In the genomic region with DNA sequence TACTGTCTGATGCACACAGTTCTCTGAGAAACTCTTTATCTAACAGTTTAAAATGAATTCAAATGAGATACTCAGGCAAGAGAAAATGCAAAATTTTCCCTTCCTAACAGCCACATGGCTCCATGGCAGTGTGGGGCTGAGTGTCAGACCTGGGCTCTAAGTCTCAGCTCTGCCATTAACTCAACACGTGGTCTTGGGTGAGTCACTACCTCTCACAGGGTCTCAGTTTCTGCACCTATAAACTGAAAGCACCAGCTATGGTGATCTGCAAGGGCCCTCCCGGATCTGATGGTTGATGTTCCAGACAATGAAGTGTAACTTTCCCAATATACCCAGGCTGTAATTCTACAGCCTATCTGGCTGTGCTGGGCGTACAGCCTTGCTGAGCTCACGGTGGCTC, we compare ENCODE assay signal across 19 cellular contexts.
"Had no signal": no experiment of that assay in that cellular context is flagged by ENCODE, and none has a peak within 500 bp of the region (broad histone marks: within the 10 kb centered on the region; RNA-seq: fewer than 3 reads in every experiment).

No MANE protein-coding gene starts in this region.

- H3K27me3 Mint-ChIP-seq: naive thymus-derived CD4-positive, alpha-beta T cell; progenitor cell of endocrine pancreas; stimulated activated naive B cell treated with anti-CD40 and anti-IgM and Interleukin-4, amounts not matched to agents 10 μg/mL and 1 μg/mL and 100 μg/mL, for 72 hours; stimulated activated naive CD8-positive, alpha-beta T cell treated with anti-CD3 and anti-CD28 coated beads, Interleukin-15, Interleukin-2, amounts not matched to agents 100 ng/mL and 50 ng/mL, for 24 hours; type B pancreatic cell had no signal

- ATAC-seq: heart right ventricle; naive thymus-derived CD4-positive, alpha-beta T cell; right lobe of liver; stimulated activated naive B cell treated with anti-CD40 and anti-IgM and Interleukin-4, amounts not matched to agents 10 μg/mL and 1 μg/mL and 100 μg/mL, for 72 hours had no signal

- H3K9me3 Mint-ChIP-seq: nephron progenitor cell; neural progenitor cell; stimulated activated naive CD8-positive, alpha-beta T cell treated with anti-CD3 and anti-CD28 coated beads, Interleukin-15, Interleukin-2, amounts not matched to agents 100 ng/mL and 50 ng/mL, for 24 hours had no signal

- DNase-seq: heart right ventricle; islet precursor cell; left ventricle myocardium inferior; mesendoderm; naive thymus-derived CD4-positive, alpha-beta T cell; nephron progenitor cell; ovary; right lobe of liver; stimulated activated CD4-positive, alpha-beta T cell treated with anti-CD3 and anti-CD28 coated beads, Interleukin-1b, Interleukin-23, amount 100 ng/mL, for 48 hours; stimulated activated CD4-positive, alpha-beta T cell treated with anti-CD3 and anti-CD28 coated beads, Interleukin-2, amount 100 ng/mL, for 48 hours; stimulated activated CD4-positive, alpha-beta T cell treated with anti-CD3 and anti-CD28 coated beads, Interleukin-4, amount 100 ng/mL, for 4 hours; stimulated activated CD8-positive, alpha-beta memory T cell treated with anti-CD3 and anti-CD28 coated beads, Interleukin-4, amount 100 ng/mL, for 48 hours; stimulated activated naive B cell treated with anti-CD40 and anti-IgM and Interleukin-4, amounts not matched to agents 10 μg/mL and 1 μg/mL and 100 μg/mL, for 72 hours; substantia nigra had no signal

- H3K27ac Mint-ChIP-seq: mesothelial cell of epicardium; naive thymus-derived CD4-positive, alpha-beta T cell; nephron progenitor cell; progenitor cell of endocrine pancreas; stimulated activated naive B cell treated with anti-CD40 and anti-IgM and Interleukin-4, amounts not matched to agents 10 μg/mL and 1 μg/mL and 100 μg/mL, for 72 hours; stimulated activated naive CD8-positive, alpha-beta T cell treated with anti-CD3 and anti-CD28 coated beads, Interleukin-15, Interleukin-2, amounts not matched to agents 100 ng/mL and 50 ng/mL, for 24 hours; type B pancreatic cell had no signal

- H3K36me3 Mint-ChIP-seq: mesothelial cell of epicardium, type B pancreatic cell had no signal

- H3K4me1 Mint-ChIP-seq: stimulated activated naive B cell treated with anti-CD40 and anti-IgM and Interleukin-4, amounts not matched to agents 10 μg/mL and 1 μg/mL and 100 μg/mL, for 72 hours had no signal

- H3K4me3 Mint-ChIP-seq: mesothelial cell of epicardium; naive thymus-derived CD4-positive, alpha-beta T cell; nephron progenitor cell; neural progenitor cell; stimulated activated naive B cell treated with anti-CD40 and anti-IgM and Interleukin-4, amounts not matched to agents 10 μg/mL and 1 μg/mL and 100 μg/mL, for 72 hours; stimulated activated naive CD8-positive, alpha-beta T cell treated with anti-CD3 and anti-CD28 coated beads, Interleukin-15, Interleukin-2, amounts not matched to agents 100 ng/mL and 50 ng/mL, for 24 hours; type B pancreatic cell had no signal
